2 cellular contexts compared by ENCODE assay signal in genomic region chr1:52913014-52913413, GRCh38.
TF ChIP-seq lines count a peak whose summit lies in the region.

No MANE protein-coding gene starts in this region.

TF ChIP-seq in GM12878, 131 proteins besides CTCF, POLR2A, EP300 and RAD21:
- TF ChIP-seq MYC (IDR thresholded peaks at IDR 0.05; ENCODE audit: insufficient read depth, insufficient read length, insufficient replicate concordance, low read length, severe bottlenecking), result no peak
- no peak for TF ChIP-seq TCF7 (IDR thresholded peaks at IDR 0.05; ENCODE audit: borderline replicate concordance)
- TF ChIP-seq RFX5 (IDR thresholded peaks at IDR 0.05; ENCODE audit: low read depth, low read length), result no peak

TF ChIP-seq in liver, 16 proteins besides CTCF, POLR2A, EP300 and RAD21 (continued from another document):
- TF ChIP-seq HNF4A (conservative IDR thresholded peaks at IDR 0.05), result peak; percentile 72 to 77
- no peak for TF ChIP-seq GABPA (IDR thresholded peaks at IDR 0.05 in 1 of 2, conservative IDR thresholded peaks at IDR 0.05 in 1 of 2)
- peak; percentile 69 for TF ChIP-seq ZBTB33 (IDR thresholded peaks at IDR 0.05)
- no peak for TF ChIP-seq ATF3 (IDR thresholded peaks at IDR 0.05)
- TF ChIP-seq JUND (IDR thresholded peaks at IDR 0.05), result peak; percentile 45 to 56
- TF ChIP-seq NR2F2 (IDR thresholded peaks at IDR 0.05), result peak; percentile 38
- peak; percentile 77 for TF ChIP-seq SP1 (IDR thresholded peaks at IDR 0.05)
- TF ChIP-seq EGR1 (IDR thresholded peaks at IDR 0.05; ENCODE audit: low read depth in 2 of 2), result no peak
- peak; percentile 41 for TF ChIP-seq HNF4G (IDR thresholded peaks at IDR 0.05)
- TF ChIP-seq TAF1 (conservative IDR thresholded peaks at IDR 0.05), result no peak
- TF ChIP-seq MAX (IDR thresholded peaks at IDR 0.05), result peak; percentile 25
- TF ChIP-seq REST (IDR thresholded peaks at IDR 0.05), result peak; percentile 44
- peak; percentile 18 for TF ChIP-seq FOXA1 (IDR thresholded peaks at IDR 0.05)
- TF ChIP-seq YY1 (IDR thresholded peaks at IDR 0.05), result peak; percentile 19
